ENCODE assay signal across 16 cellular contexts in genomic region chr1:26337206-26337535, GRCh38. TPM values are rescaled to one million over a fixed set of nuclear protein-coding genes. Genes with fewer than 3 reads are reported as not detected.
DNase-seq lines count a peak whose midpoint lies in the region; ATAC-seq and TF ChIP-seq lines count a peak whose summit lies in the region.
"Had no signal": no experiment of that assay in that cellular context is flagged by ENCODE, and none has a peak within 500 bp of the region (broad histone marks: within the 10 kb centered on the region; RNA-seq: fewer than 3 reads in every experiment).

No MANE protein-coding gene starts in this region.

- H3K27me3 Mint-ChIP-seq in stimulated activated naive CD8-positive, alpha-beta T cell treated with anti-CD3 and anti-CD28 coated beads, Interleukin-15, Interleukin-2, amounts not matched to agents 100 ng/mL and 50 ng/mL, for 24 hours: peaks cover 4% of the 10 kb centered on the region

- no peaks in the 10 kb centered on the region for H3K79me2 ChIP-seq in hepatocyte

- no peak overlapping the region for H3K4me2 ChIP-seq in hepatocyte

- peak overlapping the region; percentile 67 for H3K27ac ChIP-seq in VCaP
- peak overlapping the region; percentile 83 for H3K27ac ChIP-seq in hepatocyte
- no peak overlapping the region for H3K27ac ChIP-seq in thyroid gland
- no peak overlapping the region for H3K27ac ChIP-seq in aorta (ENCODE audit: low read depth in 1 of 2, low read length in 2 of 2)
- H3K27ac ChIP-seq: colonic mucosa had no signal

- no peaks in the 10 kb centered on the region for H3K9me2 ChIP-seq in hepatocyte (replicated peaks; ENCODE audit: insufficient read depth)

- H3K36me3 ChIP-seq in hepatocyte (replicated peaks; ENCODE audit: insufficient read depth, low read depth): no peaks in the 10 kb centered on the region
- no peaks in the 10 kb centered on the region for H3K36me3 ChIP-seq in thyroid gland
- no peaks in the 10 kb centered on the region for H3K36me3 ChIP-seq in aorta (ENCODE audit: control insufficient read depth in 1 of 2, insufficient read depth in 2 of 2, low read length in 1 of 2)
- H3K36me3 ChIP-seq: colonic mucosa had no signal

- H3K4me3 ChIP-seq in hepatocyte: no peak overlapping the region
- no peak overlapping the region for H3K4me3 ChIP-seq in thyroid gland (replicated peaks in 1 of 3)
- no peak overlapping the region for H3K4me3 ChIP-seq in aorta (ENCODE audit: low read length in 2 of 2)

- intact Hi-C loops in thyroid gland (cut with DNase I) (no loop called here), aorta (cut with DNase I) (no loop called here)

- no peak for DNase-seq in stimulated activated naive CD8-positive, alpha-beta T cell treated with anti-CD3 and anti-CD28 coated beads, Interleukin-15, Interleukin-2, amounts not matched to agents 100 U/mL and 50 U/mL, for 24 hours
- DNase-seq in hepatocyte (ENCODE audit: low spot score) (no peak), thyroid gland (no peak), aorta (no peak)
- DNase-seq in stimulated activated CD8-positive, alpha-beta memory T cell treated with anti-CD3 and anti-CD28 coated beads, Interleukin-4, amount 100 ng/mL, for 48 hours: no peak
- DNase-seq: activated CD4-positive, alpha-beta T cell treated with anti-CD3 and anti-CD28 coated beads, Interleukin-2, amount 50 U/mL, for 48 hours; GDM1; MV-4-11; stimulated activated CD4-positive, alpha-beta T cell treated with anti-CD3 and anti-CD28 coated beads, Interleukin-4, amount 100 ng/mL, for 1 hour; stimulated activated naive CD4-positive, alpha-beta T cell treated with Interleukin-2 at 50 U/mL for 16 hours had no signal

- no peaks in the 10 kb centered on the region for H3K27me3 ChIP-seq in hepatocyte
- no peaks in the 10 kb centered on the region for H3K27me3 ChIP-seq in thyroid gland
- H3K27me3 ChIP-seq in aorta (ENCODE audit: control insufficient read depth in 1 of 2, insufficient read depth in 2 of 2, low read length in 1 of 2): no peaks in the 10 kb centered on the region
- H3K27me3 ChIP-seq: colonic mucosa had no signal

- peaks cover 12% of the 10 kb centered on the region for H3K4me1 Mint-ChIP-seq in stimulated activated naive CD8-positive, alpha-beta T cell treated with anti-CD3 and anti-CD28 coated beads, Interleukin-15, Interleukin-2, amounts not matched to agents 100 ng/mL and 50 ng/mL, for 24 hours (ENCODE audit: low read depth)

- no peak for TF ChIP-seq POLR2A in thyroid gland (IDR thresholded peaks at IDR 0.05)

- WGBS in hepatocyte (ENCODE audit: low lambda C conversion rate, missing lambda C conversion rate): 79% methylated on average over 7 of the region's 7 CpGs
- 78 to 93% methylated on average over 7 of the region's 7 CpGs for WGBS in thyroid gland, 2 donors
- WGBS in aorta, 2 donors: 89 to 92% methylated on average over 7 of the region's 7 CpGs

- H3K9me3 ChIP-seq in hepatocyte (ENCODE audit: low read depth) (no peaks in the 10 kb centered on the region), thyroid gland (no peaks in the 10 kb centered on the region), aorta (ENCODE audit: control insufficient read depth, low read length) (no peaks in the 10 kb centered on the region)
- H3K9me3 ChIP-seq: colonic mucosa had no signal

- no peaks in the 10 kb centered on the region for H4K20me1 ChIP-seq in hepatocyte (ENCODE audit: insufficient read depth, poor library complexity, severe bottlenecking)

- H3K36me3 Mint-ChIP-seq in stimulated activated naive CD8-positive, alpha-beta T cell treated with anti-CD3 and anti-CD28 coated beads, Interleukin-15, Interleukin-2, amounts not matched to agents 100 ng/mL and 50 ng/mL, for 24 hours (ENCODE audit: low read depth): no peaks in the 10 kb centered on the region

- H3K4me1 ChIP-seq in hepatocyte (ENCODE audit: insufficient read depth) (no peaks in the 10 kb centered on the region), thyroid gland (peaks cover 0 to 13% of the 10 kb centered on the region in 2 donors), aorta (ENCODE audit: control insufficient read depth in 1 of 2, insufficient read depth in 2 of 2, low read length in 2 of 2) (no peaks in the 10 kb centered on the region)
- H3K4me1 ChIP-seq: colonic mucosa had no signal

- H2AFZ ChIP-seq in hepatocyte: no peak overlapping the region

- H3K27ac Mint-ChIP-seq in stimulated activated naive CD8-positive, alpha-beta T cell treated with anti-CD3 and anti-CD28 coated beads, Interleukin-15, Interleukin-2, amounts not matched to agents 100 ng/mL and 50 ng/mL, for 24 hours: no peak overlapping the region

- H3K9me3 Mint-ChIP-seq in stimulated activated naive CD8-positive, alpha-beta T cell treated with anti-CD3 and anti-CD28 coated beads, Interleukin-15, Interleukin-2, amounts not matched to agents 100 ng/mL and 50 ng/mL, for 24 hours: no peaks in the 10 kb centered on the region

- TF ChIP-seq CTCF in VCaP (conservative IDR thresholded peaks at IDR 0.05): no peak
- TF ChIP-seq CTCF in hepatocyte (IDR thresholded peaks at IDR 0.05; ENCODE audit: poor library complexity): no peak
- TF ChIP-seq CTCF in thyroid gland (IDR thresholded peaks at IDR 0.05): no peak

- ATAC-seq in stimulated activated naive CD8-positive, alpha-beta T cell treated with anti-CD3 and anti-CD28 coated beads, Interleukin-15, Interleukin-2, amounts not matched to agents 100 U/mL and 50 U/mL, for 24 hours: no peak
- ATAC-seq in aorta (ENCODE audit: low FRiP score) (no peak), GM21576 (IDR thresholded peaks at IDR 0.05; ENCODE audit: unreplicated experiment) (no peak)

- H3K4me3 Mint-ChIP-seq in stimulated activated naive CD8-positive, alpha-beta T cell treated with anti-CD3 and anti-CD28 coated beads, Interleukin-15, Interleukin-2, amounts not matched to agents 100 ng/mL and 50 ng/mL, for 24 hours: peak overlapping the region; percentile 37

RNA-seq across cellular contexts. Expression of gene CRYBG2, which starts 16.8 kb away (rescaled TPM):
- total RNA-seq in hepatocyte (7.1 and 15.6 TPM in 2 replicates), thyroid gland (not detected), aorta (under 1 TPM in 1 of 2 donors, not detected in 1; 0.27 TPM)
- polyA plus RNA-seq in hepatocyte (20.1 and 21.6 TPM in 2 replicates), aorta (1 to 10 TPM in 1 of 2 donors, under 1 TPM in 1; 0.05 to 6.4 TPM)

RNA-seq across cellular contexts. Expression of gene CD52, which starts 19.4 kb away (rescaled TPM):
- total RNA-seq in hepatocyte: 1.2 and 8.1 TPM in 2 replicates
- 3.9 and 12.9 TPM in 2 replicates for polyA plus RNA-seq in hepatocyte
- 10 to 100 TPM in 1 of 4 donors, 1 to 10 TPM in 1, not detected in 2; 3.0 to 12.3 TPM for total RNA-seq in thyroid gland
- total RNA-seq in aorta: 10 to 100 TPM; 12.0 to 14.7 TPM
- polyA plus RNA-seq in aorta: 10 to 100 TPM in 1 of 2 donors, 1 to 10 TPM in 1; 8.3 to 31.4 TPM
- polyA plus RNA-seq: BJ had no signal

RNA-seq across cellular contexts. Expression of gene UBXN11, which starts 30.7 kb away (rescaled TPM):
- 3.1 and 6.9 TPM in 2 replicates for total RNA-seq in hepatocyte
- 17.1 and 34.0 TPM in 2 replicates for polyA plus RNA-seq in hepatocyte
- total RNA-seq in thyroid gland: 10 to 100 TPM; 23.9 to 35.4 (median 30.2) TPM
- 10 to 100 TPM; 14.6 to 33.9 TPM for total RNA-seq in aorta
- 10 to 100 TPM; 11.6 to 46.8 TPM for polyA plus RNA-seq in aorta

RNA-seq across cellular contexts. Expression of gene ZNF683, which starts 35.4 kb away (rescaled TPM):
- total RNA-seq in hepatocyte (not detected in 2 replicates), thyroid gland (under 1 TPM in 1 of 4 donors, not detected in 3; 0.59 TPM), aorta (under 1 TPM; 0.24 to 0.65 TPM)
- polyA plus RNA-seq in hepatocyte (not detected in 2 replicates), aorta (under 1 TPM in 1 of 2 donors, not detected in 1; 0.87 TPM)
- total RNA-seq: H7 had no signal
- polyA plus RNA-seq: BJ had no signal

RNA-seq across cellular contexts. Expression of gene SH3BGRL3, which starts 57.3 kb away (rescaled TPM):
- total RNA-seq in hepatocyte (35.9 and 36.6 TPM in 2 replicates), thyroid gland (10 to 100 TPM; 18.8 to 58.2 (median 37.4) TPM), aorta (100 to 1,000 TPM; 160 to 252 TPM)
- polyA plus RNA-seq in hepatocyte (411 and 420 TPM in 2 replicates), aorta (100 to 1,000 TPM; 219 to 232 TPM)

Comparison
In these comparisons a context has a peak if more than half of its experiments do, and no peak if none do; other contexts are left out.
1. H3K27ac ChIP-seq: peak in VCaP (single experiment) and hepatocyte (single experiment); none in thyroid gland (0 of 3) and aorta (0 of 2).